ENCODE assay signal across 8 cellular contexts in the genomic region with DNA sequence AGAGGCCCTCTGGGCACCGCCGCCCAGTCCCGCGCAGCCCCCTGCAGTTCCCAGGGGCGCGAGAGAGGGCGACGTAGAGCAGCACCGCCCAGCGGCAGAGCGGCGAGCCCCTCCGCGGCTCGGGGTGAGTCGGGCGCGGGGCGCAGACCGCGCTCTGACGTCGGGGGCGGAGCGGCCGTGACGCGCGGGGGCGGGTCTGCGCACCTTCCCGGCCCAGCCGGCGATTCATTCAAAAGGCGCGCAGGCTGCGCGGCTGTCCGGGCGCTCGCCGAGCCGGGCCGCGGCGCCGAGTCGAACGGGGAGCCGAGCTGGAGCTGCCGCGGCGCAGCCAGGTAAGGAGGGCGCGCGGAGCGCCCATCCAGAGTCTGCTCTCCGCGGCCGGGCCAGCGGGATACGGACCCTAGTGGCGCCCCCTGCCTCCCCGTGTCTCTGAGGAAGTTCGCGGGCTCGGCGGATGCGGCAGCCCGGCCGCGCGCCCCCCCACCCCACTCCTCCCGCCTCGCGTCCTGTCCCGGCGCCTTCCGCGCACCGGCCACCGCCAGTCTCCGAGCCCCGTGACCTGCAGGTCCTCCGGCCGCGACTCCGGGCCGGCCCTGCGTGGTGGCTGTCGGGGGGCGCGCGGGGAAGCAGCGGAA. TPM values are rescaled to one million over a fixed set of nuclear protein-coding genes. Genes with fewer than 3 reads are reported as not detected.
DNase-seq lines count a peak whose midpoint lies in the region; ATAC-seq and TF ChIP-seq lines count a peak whose summit lies in the region.

A gene with protein sequence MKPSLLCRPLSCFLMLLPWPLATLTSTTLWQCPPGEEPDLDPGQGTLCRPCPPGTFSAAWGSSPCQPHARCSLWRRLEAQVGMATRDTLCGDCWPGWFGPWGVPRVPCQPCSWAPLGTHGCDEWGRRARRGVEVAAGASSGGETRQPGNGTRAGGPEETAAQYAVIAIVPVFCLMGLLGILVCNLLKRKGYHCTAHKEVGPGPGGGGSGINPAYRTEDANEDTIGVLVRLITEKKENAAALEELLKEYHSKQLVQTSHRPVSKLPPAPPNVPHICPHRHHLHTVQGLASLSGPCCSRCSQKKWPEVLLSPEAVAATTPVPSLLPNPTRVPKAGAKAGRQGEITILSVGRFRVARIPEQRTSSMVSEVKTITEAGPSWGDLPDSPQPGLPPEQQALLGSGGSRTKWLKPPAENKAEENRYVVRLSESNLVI (plus strand): TSS at position 232 of the 635 bp plus-strand sequence. CDS start 12,738 bp downstream, outside the sequence.

- peak; percentile 77 for DNase-seq in A172 (ENCODE audit: low spot score)
- DNase-seq in NCI-H2107 treated with DMSO at 0.1 percent for 48 hours (lab: John Stamatoyannopoulos, UW; ENCODE audit: unreplicated experiment), result peak; percentile 60
- DNase-seq in UCSD-AML1 (lab: John Stamatoyannopoulos, UW; ENCODE audit: unreplicated experiment), result peak; percentile 96

- peak; percentile 64 for ATAC-seq in GM18517 (IDR thresholded peaks at IDR 0.05; ENCODE audit: unreplicated experiment)
- ATAC-seq in HG03039 (IDR thresholded peaks at IDR 0.05; ENCODE audit: unreplicated experiment), result peak; percentile 69

- H3K36me3 ChIP-seq in iPS-15b (ENCODE audit: control insufficient read depth, insufficient read depth, low read length) (no peaks in the 10 kb centered on the region), skeletal muscle satellite cell (ENCODE audit: insufficient read depth, low read length) (no peaks in the 10 kb centered on the region)

- peak; percentile 76 to 91 for TF ChIP-seq CTCF in brain (conservative IDR thresholded peaks at IDR 0.05)

- H3K9me3 Mint-ChIP-seq in brain, result no peaks in the 10 kb centered on the region

- H3K4me1 ChIP-seq in iPS-15b (ENCODE audit: control insufficient read depth, insufficient read depth, low read length) (peaks cover 7% of the 10 kb centered on the region), skeletal muscle satellite cell (ENCODE audit: control insufficient read depth, insufficient read depth, low read length) (peaks cover 10% of the 10 kb centered on the region)

- H3K4me3 Mint-ChIP-seq in brain, result peak within 1 kb of the TSS; percentile 89 to 93 (median 92)

- peak within 1 kb of the TSS; percentile 70 for H3K9ac ChIP-seq in iPS-15b (ENCODE audit: low read depth, low read length)
- peak within 1 kb of the TSS; percentile 94 for H3K9ac ChIP-seq in skeletal muscle satellite cell (ENCODE audit: low read depth, low read length)

- peak within 1 kb of the TSS; percentile 77 to 92 (median 87) for H3K27ac Mint-ChIP-seq in brain

- peak within 1 kb of the TSS; percentile 79 for H3K4me3 ChIP-seq in iPS-15b (ENCODE audit: low read depth, low read length)
- peak within 1 kb of the TSS; percentile 85 for H3K4me3 ChIP-seq in skeletal muscle satellite cell (ENCODE audit: low read length)

- peaks cover 50% of the 10 kb centered on the region for H3K4me1 Mint-ChIP-seq in brain

- peaks cover 2% of the 10 kb centered on the region for H3K27me3 ChIP-seq in iPS-15b (ENCODE audit: control insufficient read depth, insufficient read depth, low read length)
- no peaks in the 10 kb centered on the region for H3K27me3 ChIP-seq in skeletal muscle satellite cell (ENCODE audit: control insufficient read depth, insufficient read depth, low read length)

- no peaks in the 10 kb centered on the region for H3K36me3 Mint-ChIP-seq in brain

- H3K9me3 ChIP-seq in iPS-15b (ENCODE audit: control insufficient read depth, insufficient read depth, low read length) (no peaks in the 10 kb centered on the region), skeletal muscle satellite cell (replicated peaks; ENCODE audit: low read length) (no peaks in the 10 kb centered on the region)

- peaks cover 3% of the 10 kb centered on the region for H3K27me3 Mint-ChIP-seq in brain

- H3K4me2 ChIP-seq in skeletal muscle satellite cell (ENCODE audit: low read length), result peak within 1 kb of the TSS; percentile 89

RNA-seq across cellular contexts. Expression of the gene that starts here (rescaled TPM):
- 15.5 and 17.0 TPM in 2 replicates for total RNA-seq in A172 (2014; rRNA removed; shearing (Covaris generic))
- 8.3 TPM for polyA plus RNA-seq in brain (ENCODE audit: insufficient read depth, low read depth, low replicate concordance)
- total RNA-seq in skeletal muscle satellite cell (2012; rRNA removed), result 5.8 and 6.8 TPM in 2 replicates

Comparison
In these comparisons a context has a peak if more than half of its experiments do, and no peak if none do; other contexts are left out.
1. Peak in every context shown above with its lines: DNase-seq, ATAC-seq and H3K4me3 ChIP-seq.